9 cellular contexts compared by ENCODE assay signal in genomic region chr7:5478568-5479045, GRCh38. TPM values are rescaled to one million over a fixed set of nuclear protein-coding genes. Genes with fewer than 3 reads are reported as not detected.
DNase-seq lines count a peak whose midpoint lies in the region; ATAC-seq and TF ChIP-seq lines count a peak whose summit lies in the region.
"Had no signal": no experiment of that assay in that cellular context is flagged by ENCODE, and none has a peak within 500 bp of the region (broad histone marks: within the 10 kb centered on the region; RNA-seq: fewer than 3 reads in every experiment).

No MANE protein-coding gene starts in this region.

- H3K4me1 ChIP-seq in mesenchymal stem cell (ENCODE audit: control insufficient read depth, insufficient read depth, low read depth, low read length): peaks cover 29% of the 10 kb centered on the region
- peaks cover 3 to 11% of the 10 kb centered on the region in 2 donors for H3K4me1 ChIP-seq in thyroid gland

- no peak for TF ChIP-seq POLR2A in thyroid gland (IDR thresholded peaks at IDR 0.05)

- no peak for DNase-seq in activated naive CD4-positive, alpha-beta T cell treated with anti-CD3 and anti-CD28 coated beads, Interleukin-2, amount 50 U/mL, for 16 hours
- no peak for DNase-seq in activated naive CD8-positive, alpha-beta T cell treated with anti-CD3 and anti-CD28 coated beads, Interleukin-2, amount 10 ng/mL, durations not matched to agents 7 days and 5 days
- DNase-seq in mesenchymal stem cell: no peak
- no peak for DNase-seq in thyroid gland
- no peak for DNase-seq in progenitor cell of endocrine pancreas (ENCODE audit: low spot score, unreplicated experiment)
- DNase-seq: activated naive CD4-positive, alpha-beta T cell treated with Interleukin-2 at 50 U/mL for 16 hours had no signal

- no peaks in the 10 kb centered on the region for H3K27me3 ChIP-seq in mesenchymal stem cell (ENCODE audit: control insufficient read depth in 1 of 2, insufficient read depth in 1 of 2, low read length in 2 of 2)
- H3K27me3 ChIP-seq in thyroid gland: no peaks in the 10 kb centered on the region

- peak overlapping the region; percentile 0 for H3K4me3 Mint-ChIP-seq in activated naive CD4-positive, alpha-beta T cell treated with anti-CD3 and anti-CD28 coated beads, Interleukin-2, amount 50 U/mL, for 24 hours
- H3K4me3 Mint-ChIP-seq in activated naive CD8-positive, alpha-beta T cell treated with anti-CD3 and anti-CD28 coated beads, Interleukin-2, amount 10 ng/mL, durations not matched to agents 7 days and 5 days: peak overlapping the region; percentile 5
- H3K4me3 Mint-ChIP-seq in progenitor cell of endocrine pancreas (ENCODE audit: low read depth): no peak overlapping the region

- H3K36me3 ChIP-seq in mesenchymal stem cell (ENCODE audit: control insufficient read depth in 1 of 2, insufficient read depth in 2 of 2, low read depth in 1 of 2, low read length in 2 of 2): peaks cover 0 to 48% of the 10 kb centered on the region in 2 experiments
- H3K36me3 ChIP-seq in thyroid gland: no peaks in the 10 kb centered on the region

- no peak overlapping the region for H2AK5ac ChIP-seq in mesenchymal stem cell (ENCODE audit: low read length, severe bottlenecking)

- H2AFZ ChIP-seq in mesenchymal stem cell (ENCODE audit: low read depth, low read length): no peak overlapping the region

- H4K91ac ChIP-seq in mesenchymal stem cell (ENCODE audit: low read length): peak overlapping the region; percentile 12

- peak overlapping the region; percentile 31 for H3K27ac ChIP-seq in mesenchymal stem cell (ENCODE audit: low read length, poor library complexity, severe bottlenecking)
- H3K27ac ChIP-seq in thyroid gland: peak overlapping the region in 2 of 3 donors; percentile 32 to 73

- H3K9ac ChIP-seq in mesenchymal stem cell (ENCODE audit: low read length): peak overlapping the region; percentile 31

- no peaks in the 10 kb centered on the region for H3K4me1 Mint-ChIP-seq in activated naive CD4-positive, alpha-beta T cell treated with anti-CD3 and anti-CD28 coated beads, Interleukin-2, amount 50 U/mL, for 24 hours
- H3K4me1 Mint-ChIP-seq in activated naive CD8-positive, alpha-beta T cell treated with anti-CD3 and anti-CD28 coated beads, Interleukin-2, amount 10 ng/mL, durations not matched to agents 7 days and 5 days: peaks cover 7% of the 10 kb centered on the region
- peaks cover 4% of the 10 kb centered on the region for H3K4me1 Mint-ChIP-seq in progenitor cell of endocrine pancreas (ENCODE audit: low read depth)

- peak overlapping the region in 1 of 2 experiments; percentile 100 for H3K14ac ChIP-seq in mesenchymal stem cell (ENCODE audit: low read length in 2 of 2)

- H3K27me3 Mint-ChIP-seq in activated naive CD4-positive, alpha-beta T cell treated with anti-CD3 and anti-CD28 coated beads, Interleukin-2, amount 50 U/mL, for 24 hours: no peaks in the 10 kb centered on the region
- H3K27me3 Mint-ChIP-seq in activated naive CD8-positive, alpha-beta T cell treated with anti-CD3 and anti-CD28 coated beads, Interleukin-2, amount 10 ng/mL, durations not matched to agents 7 days and 5 days: no peaks in the 10 kb centered on the region
- no peaks in the 10 kb centered on the region for H3K27me3 Mint-ChIP-seq in progenitor cell of endocrine pancreas

- intact Hi-C loops in thyroid gland (cut with DNase I): no loop called here

- TF ChIP-seq CTCF in thyroid gland (IDR thresholded peaks at IDR 0.05): no peak
- no peak for TF ChIP-seq CTCF in progenitor cell of endocrine pancreas (IDR thresholded peaks at IDR 0.05; ENCODE audit: unreplicated experiment)

- H3K9me3 Mint-ChIP-seq in activated naive CD4-positive, alpha-beta T cell treated with anti-CD3 and anti-CD28 coated beads, Interleukin-2, amount 50 U/mL, for 24 hours: no peaks in the 10 kb centered on the region
- no peaks in the 10 kb centered on the region for H3K9me3 Mint-ChIP-seq in activated naive CD8-positive, alpha-beta T cell treated with anti-CD3 and anti-CD28 coated beads, Interleukin-2, amount 10 ng/mL, durations not matched to agents 7 days and 5 days
- H3K9me3 Mint-ChIP-seq in progenitor cell of endocrine pancreas (ENCODE audit: low read depth): no peaks in the 10 kb centered on the region

- H3K9me3 ChIP-seq in mesenchymal stem cell (ENCODE audit: control insufficient read depth, low read length): no peaks in the 10 kb centered on the region
- H3K9me3 ChIP-seq in thyroid gland: no peaks in the 10 kb centered on the region

- peak; percentile 15 for ATAC-seq in activated naive CD8-positive, alpha-beta T cell treated with anti-CD3 and anti-CD28 coated beads, Interleukin-2, amount 10 ng/mL, durations not matched to agents 7 days and 5 days (ENCODE audit: low read depth)
- ATAC-seq in GM21390 (IDR thresholded peaks at IDR 0.05; ENCODE audit: unreplicated experiment) (no peak), GM19023 (IDR thresholded peaks at IDR 0.05; ENCODE audit: unreplicated experiment) (no peak)

- H3K36me3 Mint-ChIP-seq in activated naive CD4-positive, alpha-beta T cell treated with anti-CD3 and anti-CD28 coated beads, Interleukin-2, amount 50 U/mL, for 24 hours: peaks cover 2% of the 10 kb centered on the region
- H3K36me3 Mint-ChIP-seq in activated naive CD8-positive, alpha-beta T cell treated with anti-CD3 and anti-CD28 coated beads, Interleukin-2, amount 10 ng/mL, durations not matched to agents 7 days and 5 days: peaks cover 2% of the 10 kb centered on the region
- H3K36me3 Mint-ChIP-seq in progenitor cell of endocrine pancreas (ENCODE audit: insufficient read depth): no peaks in the 10 kb centered on the region

- H2BK15ac ChIP-seq in mesenchymal stem cell (ENCODE audit: low read depth, poor library complexity, severe bottlenecking): no peak overlapping the region

- H3K4ac ChIP-seq in mesenchymal stem cell (ENCODE audit: low read depth in 1 of 2, low read length in 2 of 2): peak overlapping the region; percentile 44 to 62

- peak overlapping the region in 1 of 2 experiments; percentile 97 for H2BK12ac ChIP-seq in mesenchymal stem cell (ENCODE audit: low read length in 2 of 2)

- WGBS in mesenchymal stem cell: 85% methylated on average over 17 of the region's 17 CpGs
- 55 to 75% methylated on average over 9 to 17 of the region's 17 CpGs for WGBS in thyroid gland, 2 donors

- peak overlapping the region; percentile 65 for H2BK120ac ChIP-seq in mesenchymal stem cell (ENCODE audit: low read depth, low read length)

- POLR2A ChIA-PET in activated naive CD8-positive, alpha-beta T cell treated with anti-CD3 and anti-CD28 coated beads, Interleukin-2, amount 10 ng/mL, durations not matched to agents 7 days and 5 days (lab: Charles Lee): interaction anchor here (1.1 kb wide), 1 partner anchor 82 kb away, joined by 3 read pairs; no protein-coding TSS in a partner anchor

- H3K4me3 ChIP-seq in mesenchymal stem cell (ENCODE audit: insufficient read depth in 1 of 2, low read depth in 1 of 2, low read length in 2 of 2): no peak overlapping the region
- no peak overlapping the region for H3K4me3 ChIP-seq in thyroid gland (replicated peaks in 1 of 3)

- peak overlapping the region; percentile 27 for H3K4me2 ChIP-seq in mesenchymal stem cell (ENCODE audit: low read length, poor library complexity, severe bottlenecking)

- peak overlapping the region; percentile 72 to 99 for H3K18ac ChIP-seq in mesenchymal stem cell (ENCODE audit: low read depth in 1 of 2, low read length in 2 of 2)

- H3K79me1 ChIP-seq in mesenchymal stem cell (replicated peaks; ENCODE audit: low read length, poor library complexity, severe bottlenecking): peaks cover 33% of the 10 kb centered on the region

- no peak overlapping the region for H2BK5ac ChIP-seq in mesenchymal stem cell (ENCODE audit: low read depth, low read length, poor library complexity, severe bottlenecking)

- H3K23ac ChIP-seq in mesenchymal stem cell (ENCODE audit: low read length in 2 of 2): peak overlapping the region in 1 of 2 experiments; percentile 34

- H3K27ac Mint-ChIP-seq in activated naive CD4-positive, alpha-beta T cell treated with anti-CD3 and anti-CD28 coated beads, Interleukin-2, amount 50 U/mL, for 24 hours: no peak overlapping the region
- H3K27ac Mint-ChIP-seq in activated naive CD8-positive, alpha-beta T cell treated with anti-CD3 and anti-CD28 coated beads, Interleukin-2, amount 10 ng/mL, durations not matched to agents 7 days and 5 days: no peak overlapping the region
- no peak overlapping the region for H3K27ac Mint-ChIP-seq in progenitor cell of endocrine pancreas

- peak overlapping the region; percentile 25 for H4K8ac ChIP-seq in mesenchymal stem cell (ENCODE audit: low read length)

RNA-seq across cellular contexts. Expression of gene FBXL18, which starts 35.0 kb away (rescaled TPM):
- total RNA-seq in activated naive CD8-positive, alpha-beta T cell treated with anti-CD3 and anti-CD28 coated beads, Interleukin-2, amount 10 ng/mL, durations not matched to agents 7 days and 5 days: 10 to 100 TPM; 11.4 to 12.0 TPM
- 8.4 TPM for polyA plus RNA-seq in mesenchymal stem cell (2013, experiment 1 of 2)
- 8.3 TPM for polyA plus RNA-seq in mesenchymal stem cell (2013, experiment 2 of 2)
- total RNA-seq in thyroid gland (10 to 100 TPM in 3 of 4 donors, 1 to 10 TPM in 1; 6.2 to 12.7 (median 10.4) TPM), progenitor cell of endocrine pancreas (11.7 and 12.6 TPM in 2 replicates)

RNA-seq across cellular contexts. Expression of gene ACTB, which starts 51.8 kb away (rescaled TPM):
- 1,000 to 10,000 TPM; 8,205 to 8,750 TPM for total RNA-seq in activated naive CD8-positive, alpha-beta T cell treated with anti-CD3 and anti-CD28 coated beads, Interleukin-2, amount 10 ng/mL, durations not matched to agents 7 days and 5 days
- 10,616 TPM for polyA plus RNA-seq in mesenchymal stem cell (2013, experiment 1 of 2)
- 10,486 TPM for polyA plus RNA-seq in mesenchymal stem cell (2013, experiment 2 of 2)
- 1,000 to 10,000 TPM in 3 of 4 donors, 100 to 1,000 TPM in 1; 848 to 2,475 (median 1,538) TPM for total RNA-seq in thyroid gland
- total RNA-seq in progenitor cell of endocrine pancreas: 3,065 and 3,098 TPM in 2 replicates

RNA-seq across cellular contexts. Expression of gene TNRC18, which starts 55.0 kb away (rescaled TPM):
- total RNA-seq in activated naive CD8-positive, alpha-beta T cell treated with anti-CD3 and anti-CD28 coated beads, Interleukin-2, amount 10 ng/mL, durations not matched to agents 7 days and 5 days: 10 to 100 TPM; 51.9 to 57.2 TPM
- polyA plus RNA-seq in mesenchymal stem cell (2013, experiment 1 of 2): 45.5 TPM
- polyA plus RNA-seq in mesenchymal stem cell (2013, experiment 2 of 2): 39.8 TPM
- 100 to 1,000 TPM in 2 of 4 donors, 10 to 100 TPM in 2; 47.0 to 173 (median 94.8) TPM for total RNA-seq in thyroid gland
- total RNA-seq in progenitor cell of endocrine pancreas: 190 and 197 TPM in 2 replicates
